ENCODE assay signal across 15 cellular contexts in genomic region chr1:3922201-3922725, GRCh38. TPM values are rescaled to one million over a fixed set of nuclear protein-coding genes. Genes with fewer than 3 reads are reported as not detected.
A peak's percentile ranks its signal among the peaks of the same experiment; 100 is the strongest.
DNase-seq lines count a peak whose midpoint lies in the region; ATAC-seq, FAIRE-seq and TF ChIP-seq lines count a peak whose summit lies in the region.
"Had no signal": no experiment of that assay in that cellular context is flagged by ENCODE, and none has a peak within 500 bp of the region (broad histone marks: within the 10 kb centered on the region; RNA-seq: fewer than 3 reads in every experiment).

No MANE protein-coding gene starts in this region.

- H3K36me3 ChIP-seq in mammary epithelial cell (ENCODE audit: insufficient read depth, low read length) (no peaks in the 10 kb centered on the region), Karpas-422 (ENCODE audit: insufficient read depth, low read length) (no peaks in the 10 kb centered on the region)
- H3K36me3 ChIP-seq: stomach had no signal

- H3K9ac ChIP-seq in mammary epithelial cell (ENCODE audit: insufficient read depth, low read length) (no peak overlapping the region), Karpas-422 (ENCODE audit: low read length) (no peak overlapping the region)

- no peaks in the 10 kb centered on the region for H3K4me1 ChIP-seq in mammary epithelial cell (ENCODE audit: insufficient read depth, low read length)
- H3K4me1 ChIP-seq in Karpas-422 (ENCODE audit: low read length) = peaks cover 12% of the 10 kb centered on the region

- H3K79me2 ChIP-seq in mammary epithelial cell (ENCODE audit: insufficient read depth, low read length) = no peaks in the 10 kb centered on the region
- no peaks in the 10 kb centered on the region for H3K79me2 ChIP-seq in Karpas-422 (ENCODE audit: low read length)

- H3K27me3 Mint-ChIP-seq in MCF 10A (ENCODE audit: insufficient read depth, unreplicated experiment) (peaks cover 45% of the 10 kb centered on the region), activated B cell treated with CpG ODN at 0.5 μM for 24 hours (no peaks in the 10 kb centered on the region)
- H3K27me3 Mint-ChIP-seq in stimulated activated memory B cell treated with anti-CD40 and anti-IgM and Interleukin-4, amounts not matched to agents 10 μg/mL and 1 μg/mL and 100 μg/mL, for 72 hours = peaks cover 23% of the 10 kb centered on the region
- H3K27me3 Mint-ChIP-seq: B cell had no signal

- H4K20me1 ChIP-seq in mammary epithelial cell (ENCODE audit: insufficient read depth, low read length) = no peaks in the 10 kb centered on the region
- no peaks in the 10 kb centered on the region for H4K20me1 ChIP-seq in Karpas-422 (ENCODE audit: insufficient read depth, low read depth, low read length)

- POLR2A ChIA-PET in MCF 10A (lab: Yijun Ruan, JAX) (no interaction called here), activated B cell treated with CpG ODN at 0.5 μM for 24 hours (lab: Charles Lee) (no interaction called here)

- dilution Hi-C loops in mammary epithelial cell (cut with HindIII; ENCODE audit: low sequenced_read_pairs) = no loop called here

- CTCF ChIA-PET in MCF 10A (lab: Yijun Ruan, JAX) (interaction anchor here (0.5 to 1.2 kb wide), 2 partner anchors 11 to 204 kb away, joined by 4 read pairs; no protein-coding TSS in a partner anchor), mammary epithelial cell (lab: Charles Lee; ENCODE audit: low non-redundant PET) (no interaction called here), activated B cell treated with CpG ODN at 0.5 μM for 24 hours (lab: Charles Lee) (interaction anchor here (1.4 kb wide), 1 partner anchor 11 kb away, joined by 3 read pairs; no protein-coding TSS in a partner anchor)

- H3K27me3 ChIP-seq in mammary epithelial cell (ENCODE audit: insufficient read depth, low read length) = no peaks in the 10 kb centered on the region
- no peaks in the 10 kb centered on the region for H3K27me3 ChIP-seq in Karpas-422 (ENCODE audit: low read length)

- intact Hi-C loops in MCF 10A (cut with micrococcal nuclease) (no loop called here), mammary epithelial cell (cut with micrococcal nuclease) (no loop called here), activated B cell treated with CpG ODN at 0.5 μM for 24 hours (cut with micrococcal nuclease) (no loop called here)

- no peak overlapping the region for H3K27ac Mint-ChIP-seq in MCF 10A (ENCODE audit: low read depth, unreplicated experiment)
- H3K27ac Mint-ChIP-seq in activated B cell treated with CpG ODN at 0.5 μM for 24 hours = no peak overlapping the region
- no peak overlapping the region for H3K27ac Mint-ChIP-seq in stimulated activated memory B cell treated with anti-CD40 and anti-IgM and Interleukin-4, amounts not matched to agents 10 μg/mL and 1 μg/mL and 100 μg/mL, for 72 hours
- H3K27ac Mint-ChIP-seq: B cell had no signal

- TF ChIP-seq POLR2A in GM12891 (IDR thresholded peaks at IDR 0.05; ENCODE audit: low read depth, low read length) = no peak

- no peaks in the 10 kb centered on the region for H3K9me2 ChIP-seq in Karpas-422 (replicated peaks; ENCODE audit: insufficient read depth, low read length)

- no peaks in the 10 kb centered on the region for H3K9me3 ChIP-seq in mammary epithelial cell (replicated peaks; ENCODE audit: insufficient read depth, low read length)
- no peaks in the 10 kb centered on the region for H3K9me3 ChIP-seq in Karpas-422 (ENCODE audit: low read length)
- H3K9me3 ChIP-seq: stomach had no signal

- H3K4me2 ChIP-seq in mammary epithelial cell (ENCODE audit: insufficient read depth, low read depth, low read length) = no peak overlapping the region
- peak overlapping the region; percentile 9 for H3K4me2 ChIP-seq in Karpas-422 (ENCODE audit: low read depth, low read length, poor library complexity, severe bottlenecking)

- WGBS in mammary epithelial cell (ENCODE audit: low coverage, missing lambda C conversion rate) = 56% methylated on average over 6 of the region's 6 CpGs

- ATAC-seq in activated B cell treated with CpG ODN at 0.5 μM for 24 hours (ENCODE audit: low read depth) = peak; percentile 28
- peak; percentile 45 for ATAC-seq in stimulated activated memory B cell treated with anti-CD40 and anti-IgM and Interleukin-4, amounts not matched to agents 10 μg/mL and 1 μg/mL and 100 μg/mL, for 72 hours
- no peak for ATAC-seq in GM19463 (IDR thresholded peaks at IDR 0.05; ENCODE audit: unreplicated experiment)
- ATAC-seq: right cardiac atrium had no signal

- no peaks in the 10 kb centered on the region for H3K9me3 Mint-ChIP-seq in MCF 10A (ENCODE audit: unreplicated experiment)
- peaks cover 3% of the 10 kb centered on the region for H3K9me3 Mint-ChIP-seq in activated B cell treated with CpG ODN at 0.5 μM for 24 hours
- peaks cover 3% of the 10 kb centered on the region for H3K9me3 Mint-ChIP-seq in stimulated activated memory B cell treated with anti-CD40 and anti-IgM and Interleukin-4, amounts not matched to agents 10 μg/mL and 1 μg/mL and 100 μg/mL, for 72 hours

- no peaks in the 10 kb centered on the region for H3K4me1 Mint-ChIP-seq in MCF 10A (ENCODE audit: insufficient read depth, unreplicated experiment)
- H3K4me1 Mint-ChIP-seq in activated B cell treated with CpG ODN at 0.5 μM for 24 hours = peaks cover 3% of the 10 kb centered on the region
- peaks cover 6% of the 10 kb centered on the region for H3K4me1 Mint-ChIP-seq in stimulated activated memory B cell treated with anti-CD40 and anti-IgM and Interleukin-4, amounts not matched to agents 10 μg/mL and 1 μg/mL and 100 μg/mL, for 72 hours
- H3K4me1 Mint-ChIP-seq: B cell had no signal

- no peak overlapping the region for H3K4me3 ChIP-seq in mammary epithelial cell (replicated peaks in 1 of 3; ENCODE audit: insufficient read depth in 1 of 3, low read depth in 2 of 3, low read length in 3 of 3)
- 0 out of 2 replicates have a peak overlapping the region, but pooled peaks have one; percentile 10 for H3K4me3 ChIP-seq in Karpas-422 (ENCODE audit: low read length)

- peak; percentile 46 for DNase-seq in MCF 10A (ENCODE audit: unreplicated experiment)
- DNase-seq in mammary epithelial cell = no peak
- DNase-seq in Karpas-422 = peak; percentile 81
- no peak for DNase-seq in activated B cell treated with CpG ODN at 0.5 μM for 24 hours
- no peak for DNase-seq in C1 segment of cervical spinal cord (lab: John Stamatoyannopoulos, UW)
- DNase-seq in GM12891 (ENCODE audit: insufficient read length, low spot score) = no peak
- DNase-seq: kidney glomerular epithelial cell; NCI-H187 treated with DMSO at 0.1 percent for 48 hours; NK-92 treated with Interleukin-12 subunit alpha and Interleukin-12 subunit beta, amount 100 ng/mL, for 24 hours; right cardiac atrium; stomach had no signal

- H3K4me3 Mint-ChIP-seq in MCF 10A (ENCODE audit: unreplicated experiment) (no peak overlapping the region), activated B cell treated with CpG ODN at 0.5 μM for 24 hours (no peak overlapping the region)
- H3K4me3 Mint-ChIP-seq in stimulated activated memory B cell treated with anti-CD40 and anti-IgM and Interleukin-4, amounts not matched to agents 10 μg/mL and 1 μg/mL and 100 μg/mL, for 72 hours = no peak overlapping the region
- H3K4me3 Mint-ChIP-seq: B cell, nephron had no signal

- no TSS peak for BruUV-seq in MCF 10A (replicated peaks; lab: Mats Ljungman, UMichigan)
- BruUV-seq in mammary epithelial cell (replicated peaks; lab: Mats Ljungman, UMichigan) = no TSS peak

- H3K36me3 Mint-ChIP-seq in MCF 10A (ENCODE audit: insufficient read depth, unreplicated experiment) (no peaks in the 10 kb centered on the region), activated B cell treated with CpG ODN at 0.5 μM for 24 hours (ENCODE audit: low read depth) (no peaks in the 10 kb centered on the region)
- H3K36me3 Mint-ChIP-seq in stimulated activated memory B cell treated with anti-CD40 and anti-IgM and Interleukin-4, amounts not matched to agents 10 μg/mL and 1 μg/mL and 100 μg/mL, for 72 hours = no peaks in the 10 kb centered on the region

- FAIRE-seq in GM12891 (lab: Jason Lieb, UNC) = no peak

- in situ Hi-C loops in mammary epithelial cell (cut with MboI; ENCODE audit: low sequenced_read_pairs in 2 of 2) = loop anchor here in 1 of 2 donors (25.0 kb wide), 1 partner anchor 1990 kb away; no protein-coding TSS in a partner anchor

- no peak overlapping the region for H3K27ac ChIP-seq in mammary epithelial cell (ENCODE audit: insufficient read depth, low read depth, low read length)
- no peak overlapping the region for H3K27ac ChIP-seq in Karpas-422 (ENCODE audit: low read length)

- TF ChIP-seq CTCF in MCF 10A (IDR thresholded peaks at IDR 0.05; ENCODE audit: unreplicated experiment) (no peak), mammary epithelial cell (conservative IDR thresholded peaks at IDR 0.05 in 1 of 2, IDR thresholded peaks at IDR 0.05 in 1 of 2; ENCODE audit: extremely low read depth in 1 of 2, insufficient read depth in 1 of 2, low read depth in 1 of 2, low read length in 2 of 2) (no peak), activated B cell treated with CpG ODN at 0.5 μM for 24 hours (IDR thresholded peaks at IDR 0.05) (no peak)

- no peak overlapping the region for H2AFZ ChIP-seq in mammary epithelial cell (ENCODE audit: low read depth, low read length)
- no peak overlapping the region for H2AFZ ChIP-seq in Karpas-422 (ENCODE audit: low read length)

TF ChIP-seq in GM12891, 5 proteins besides CTCF, POLR2A, EP300 and RAD21:
- TF ChIP-seq POLR2AphosphoS5 (IDR thresholded peaks at IDR 0.05; ENCODE audit: low read depth, low read length) (no peak), SPI1 (IDR thresholded peaks at IDR 0.05; ENCODE audit: low read depth, low read length) (no peak), TAF1 (IDR thresholded peaks at IDR 0.05; ENCODE audit: low read depth, low read length) (no peak), PAX5 (IDR thresholded peaks at IDR 0.05; ENCODE audit: insufficient read depth, low read length, severe bottlenecking) (no peak), POU2F2 (IDR thresholded peaks at IDR 0.05; ENCODE audit: low read depth, low read length) (no peak)

RNA-seq across cellular contexts. Expression of gene C1orf174, which starts 22.2 kb away (rescaled TPM):
- total RNA-seq in MCF 10A (2022) (22.4 and 24.4 TPM in 2 replicates), mammary epithelial cell (10 to 100 TPM; 26.8 to 30.8 TPM), activated B cell treated with CpG ODN at 0.5 μM for 24 hours (26.2 and 27.5 TPM in 2 replicates)
- 41.3 TPM for polyA plus RNA-seq in mammary epithelial cell
- polyA minus RNA-seq in mammary epithelial cell = 41.9 TPM
- total RNA-seq in Karpas-422 (2014; rRNA removed; shearing (Covaris generic); ENCODE audit: low replicate concordance) = 17.4 and 25.5 TPM in 2 replicates
- polyA plus RNA-seq in GM12891 (2012; ENCODE audit: low read depth, missing spikeins) = 17.1 TPM

Comparison
In these comparisons a context has a peak if more than half of its experiments do, and no peak if none do; other contexts are left out.
1. DNase-seq: peak in MCF 10A (single experiment) and Karpas-422 (single experiment); none in mammary epithelial cell (single experiment), activated B cell treated with CpG ODN at 0.5 μM for 24 hours (single experiment), C1 segment of cervical spinal cord (0 of 14) and GM12891 (single experiment).